In the genomic region with DNA sequence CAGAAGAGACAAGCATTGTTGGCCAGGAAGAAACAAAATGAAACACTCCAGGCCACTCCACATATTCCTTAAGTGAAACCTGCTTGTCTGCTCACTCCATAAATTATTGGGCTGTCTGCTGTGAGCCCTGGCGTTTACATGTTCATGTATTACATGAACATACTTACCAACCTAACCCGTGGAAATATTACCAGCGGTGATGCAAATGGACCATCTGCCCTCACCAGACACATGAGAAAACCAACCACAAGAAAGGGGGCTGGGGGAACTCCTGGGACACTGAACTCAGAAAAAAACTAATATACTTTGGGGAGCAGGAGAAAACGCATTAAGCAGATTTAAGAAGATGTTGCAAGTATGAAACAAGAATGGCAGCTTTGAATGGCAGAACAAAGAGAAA, we compare ENCODE assay signal across 15 cellular contexts.
"Had no signal": no experiment of that assay in that cellular context is flagged by ENCODE, and none has a peak within 500 bp of the region (broad histone marks: within the 10 kb centered on the region; RNA-seq: fewer than 3 reads in every experiment).

No MANE protein-coding gene starts in this region.

- H3K27me3 ChIP-seq: esophagus muscularis mucosa, right atrium auricular region, upper lobe of left lung had no signal

- H3K27ac Mint-ChIP-seq: activated CD8-positive, alpha-beta memory T cell treated with anti-CD3 and anti-CD28 coated beads, Interleukin-2, amount 10 ng/mL, durations not matched to agents 7 days and 5 days; activated T-cell treated with anti-CD3 and anti-CD28 coated beads, Interleukin-2, amount 50 U/mL, for 24 hours; nephron progenitor cell; T-cell had no signal

- H3K27ac ChIP-seq: esophagus muscularis mucosa, right atrium auricular region had no signal

- H3K27me3 Mint-ChIP-seq: activated CD8-positive, alpha-beta memory T cell treated with anti-CD3 and anti-CD28 coated beads, Interleukin-2, amount 10 ng/mL, durations not matched to agents 7 days and 5 days; activated T-cell treated with anti-CD3 and anti-CD28 coated beads, Interleukin-2, amount 50 U/mL, for 24 hours; T-cell had no signal

- H3K4me1 Mint-ChIP-seq: activated CD8-positive, alpha-beta memory T cell treated with anti-CD3 and anti-CD28 coated beads, Interleukin-2, amount 10 ng/mL, durations not matched to agents 7 days and 5 days; T-cell had no signal

- H3K9me3 ChIP-seq: esophagus muscularis mucosa, right atrium auricular region had no signal

- ATAC-seq: activated CD8-positive, alpha-beta memory T cell treated with anti-CD3 and anti-CD28 coated beads, Interleukin-2, amount 10 ng/mL, durations not matched to agents 7 days and 5 days; stimulated activated naive CD8-positive, alpha-beta T cell treated with anti-CD3 and anti-CD28 coated beads, Interleukin-15, Interleukin-2, amounts not matched to agents 100 U/mL and 50 U/mL, for 24 hours; T-cell had no signal

- H3K4me3 Mint-ChIP-seq: activated CD8-positive, alpha-beta memory T cell treated with anti-CD3 and anti-CD28 coated beads, Interleukin-2, amount 10 ng/mL, durations not matched to agents 7 days and 5 days; activated T-cell treated with anti-CD3 and anti-CD28 coated beads, Interleukin-2, amount 50 U/mL, for 24 hours; nephron progenitor cell; T-cell had no signal

- H3K36me3 Mint-ChIP-seq: activated CD8-positive, alpha-beta memory T cell treated with anti-CD3 and anti-CD28 coated beads, Interleukin-2, amount 10 ng/mL, durations not matched to agents 7 days and 5 days; T-cell had no signal

- DNase-seq: activated CD4-positive, alpha-beta T cell treated with anti-CD3 and anti-CD28 coated beads, Interleukin-2, amount 50 U/mL, for 48 hours; activated CD4-positive, CD25-positive, alpha-beta regulatory T cell treated with anti-CD3 and anti-CD28 coated beads, Interleukin-2, amount 50 U/mL, for 72 hours; activated CD8-positive, alpha-beta memory T cell treated with anti-CD3 and anti-CD28 coated beads, Interleukin-2, amount 10 ng/mL, durations not matched to agents 7 days and 5 days; activated effector memory CD4-positive, alpha-beta T cell treated with Interleukin-2 at 50 U/mL for 16 hours; activated naive CD4-positive, alpha-beta T cell treated with anti-CD3 and anti-CD28 coated beads, Interleukin-2, amount 50 U/mL, for 16 hours; activated T-cell treated with anti-CD3 and anti-CD28 coated beads, Interleukin-2, amount 50 U/mL, for 24 hours; glutamatergic neuron; nephron progenitor cell; occipital lobe; stimulated activated naive CD8-positive, alpha-beta T cell treated with anti-CD3 and anti-CD28 coated beads, Interleukin-15, Interleukin-2, amounts not matched to agents 100 U/mL and 50 U/mL, for 24 hours; T-cell; T-helper 9 cell; upper lobe of left lung had no signal

- H3K4me1 ChIP-seq: esophagus muscularis mucosa, right atrium auricular region, upper lobe of left lung had no signal

- H3K4me3 ChIP-seq: esophagus muscularis mucosa, right atrium auricular region, upper lobe of left lung had no signal

- H3K36me3 ChIP-seq: esophagus muscularis mucosa, right atrium auricular region, upper lobe of left lung had no signal
